Comparison of ENCODE assay signal across 15 cellular contexts in genomic region chr11:56172256-56172835, GRCh38. TPM values are rescaled to one million over a fixed set of nuclear protein-coding genes. Genes with fewer than 3 reads are reported as not detected.
A peak's percentile ranks its signal among the peaks of the same experiment; 100 is the strongest.
DNase-seq lines count a peak whose midpoint lies in the region; ATAC-seq and TF ChIP-seq lines count a peak whose summit lies in the region.
"Had no signal": no experiment of that assay in that cellular context is flagged by ENCODE, and none has a peak within 500 bp of the region (broad histone marks: within the 10 kb centered on the region; RNA-seq: fewer than 3 reads in every experiment).

No MANE protein-coding gene starts in this region.

- no peaks in the 10 kb centered on the region for H3K36me3 Mint-ChIP-seq in activated T-cell treated with anti-CD3 and anti-CD28 coated beads, Interleukin-2, amount 50 U/mL, for 72 hours (ENCODE audit: insufficient read depth in 2 of 2)
- H3K36me3 Mint-ChIP-seq in activated T-cell treated with anti-CD3 and anti-CD28 coated beads, Interleukin-2, amount 50 U/mL, for 4 hours (ENCODE audit: insufficient read depth), result no peaks in the 10 kb centered on the region
- no peaks in the 10 kb centered on the region for H3K36me3 Mint-ChIP-seq in progenitor cell of endocrine pancreas (ENCODE audit: insufficient read depth)
- H3K36me3 Mint-ChIP-seq: CD4-positive, CD25-positive, alpha-beta regulatory T cell had no signal

- no peak for DNase-seq in activated T-cell treated with anti-CD3 and anti-CD28 coated beads, Interleukin-2, amount 50 U/mL, for 72 hours
- DNase-seq in activated T-cell treated with anti-CD3 and anti-CD28 coated beads, Interleukin-2, amount 50 U/mL, for 4 hours, result no peak
- peak; percentile 23 for DNase-seq in colonic mucosa
- peak in 1 of 3 donors; percentile 35 for DNase-seq in mucosa of descending colon
- DNase-seq in progenitor cell of endocrine pancreas (ENCODE audit: low spot score, unreplicated experiment), result no peak
- no peak for DNase-seq in middle frontal gyrus (ENCODE audit: extremely low spot score, low spot score)
- DNase-seq: ACHN; CD4-positive, CD25-positive, alpha-beta regulatory T cell; DND-41; GDM1 had no signal

- H3K27me3 ChIP-seq in colonic mucosa, result no peaks in the 10 kb centered on the region
- H3K27me3 ChIP-seq: BLaER1 treated with 17β-estradiol and CSF1 and Interleukin-3, amounts not matched to agents 10 nM and 100 nM had no signal

- no peaks in the 10 kb centered on the region for H3K36me3 ChIP-seq in colonic mucosa
- H3K36me3 ChIP-seq in mucosa of descending colon (ENCODE audit: low read depth), result no peaks in the 10 kb centered on the region
- H3K36me3 ChIP-seq: BLaER1 treated with 17β-estradiol and CSF1 and Interleukin-3, amounts not matched to agents 10 nM and 100 nM had no signal

- no peaks in the 10 kb centered on the region for H3K9me3 ChIP-seq in colonic mucosa
- H3K9me3 ChIP-seq in mucosa of descending colon, result no peaks in the 10 kb centered on the region
- H3K9me3 ChIP-seq: BLaER1 treated with 17β-estradiol and CSF1 and Interleukin-3, amounts not matched to agents 10 nM and 100 nM had no signal

- intact Hi-C loops in colonic mucosa (cut with DNase I) (no loop called here), mucosa of descending colon (cut with DNase I, micrococcal nuclease) (no loop called here)

- no peaks in the 10 kb centered on the region for H3K4me1 Mint-ChIP-seq in activated T-cell treated with anti-CD3 and anti-CD28 coated beads, Interleukin-2, amount 50 U/mL, for 72 hours (ENCODE audit: low read depth)
- no peaks in the 10 kb centered on the region for H3K4me1 Mint-ChIP-seq in activated T-cell treated with anti-CD3 and anti-CD28 coated beads, Interleukin-2, amount 50 U/mL, for 4 hours (ENCODE audit: low read depth)
- H3K4me1 Mint-ChIP-seq in progenitor cell of endocrine pancreas (ENCODE audit: low read depth), result peaks cover 10% of the 10 kb centered on the region
- H3K4me1 Mint-ChIP-seq: CD4-positive, CD25-positive, alpha-beta regulatory T cell had no signal

- peak overlapping the region; percentile 62 for H3K27ac Mint-ChIP-seq in activated T-cell treated with anti-CD3 and anti-CD28 coated beads, Interleukin-2, amount 50 U/mL, for 72 hours
- peak overlapping the region; percentile 0 for H3K27ac Mint-ChIP-seq in progenitor cell of endocrine pancreas
- H3K27ac Mint-ChIP-seq: CD4-positive, CD25-positive, alpha-beta regulatory T cell had no signal

- no peak overlapping the region for H3K4me3 ChIP-seq in colonic mucosa
- no peak overlapping the region for H3K4me3 ChIP-seq in mucosa of descending colon
- H3K4me3 ChIP-seq: BLaER1 treated with 17β-estradiol and CSF1 and Interleukin-3, amounts not matched to agents 10 nM and 100 nM had no signal

- peaks cover 3 to 14% of the 10 kb centered on the region in 2 donors for H3K9me3 Mint-ChIP-seq in activated T-cell treated with anti-CD3 and anti-CD28 coated beads, Interleukin-2, amount 50 U/mL, for 72 hours
- peaks cover 15% of the 10 kb centered on the region for H3K9me3 Mint-ChIP-seq in activated T-cell treated with anti-CD3 and anti-CD28 coated beads, Interleukin-2, amount 50 U/mL, for 4 hours
- H3K9me3 Mint-ChIP-seq in progenitor cell of endocrine pancreas (ENCODE audit: low read depth), result peaks cover 10% of the 10 kb centered on the region

- H3K27me3 Mint-ChIP-seq in activated T-cell treated with anti-CD3 and anti-CD28 coated beads, Interleukin-2, amount 50 U/mL, for 72 hours (ENCODE audit: low read depth), result no peaks in the 10 kb centered on the region
- H3K27me3 Mint-ChIP-seq in activated T-cell treated with anti-CD3 and anti-CD28 coated beads, Interleukin-2, amount 50 U/mL, for 4 hours (ENCODE audit: low read depth), result no peaks in the 10 kb centered on the region
- no peaks in the 10 kb centered on the region for H3K27me3 Mint-ChIP-seq in progenitor cell of endocrine pancreas
- H3K27me3 Mint-ChIP-seq: CD4-positive, CD25-positive, alpha-beta regulatory T cell had no signal

- no peak overlapping the region for H3K27ac ChIP-seq in colonic mucosa
- H3K27ac ChIP-seq: 22Rv1; BLaER1 treated with 17β-estradiol and CSF1 and Interleukin-3, amounts not matched to agents 10 nM and 100 nM had no signal

- no peak for TF ChIP-seq CTCF in colonic mucosa (IDR thresholded peaks at IDR 0.05)
- no peak for TF ChIP-seq CTCF in mucosa of descending colon (IDR thresholded peaks at IDR 0.05)
- no peak for TF ChIP-seq CTCF in progenitor cell of endocrine pancreas (IDR thresholded peaks at IDR 0.05; ENCODE audit: unreplicated experiment)

- H3K4me1 ChIP-seq in colonic mucosa (no peaks in the 10 kb centered on the region), mucosa of descending colon (ENCODE audit: low read depth) (no peaks in the 10 kb centered on the region)
- H3K4me1 ChIP-seq: BLaER1 treated with 17β-estradiol and CSF1 and Interleukin-3, amounts not matched to agents 10 nM and 100 nM had no signal

- ATAC-seq in activated T-cell treated with anti-CD3 and anti-CD28 coated beads, Interleukin-2, amount 50 U/mL, for 72 hours (replicated peaks in 1 of 2), result no peak
- ATAC-seq in activated T-cell treated with anti-CD3 and anti-CD28 coated beads, Interleukin-2, amount 50 U/mL, for 4 hours, result no peak
- ATAC-seq in mucosa of descending colon (peak; percentile 74), GM18498 (IDR thresholded peaks at IDR 0.05; ENCODE audit: unreplicated experiment) (no peak), GM19035 (IDR thresholded peaks at IDR 0.05; ENCODE audit: unreplicated experiment) (no peak)

- H3K9ac ChIP-seq in colonic mucosa (ENCODE audit: low read depth in 2 of 2, low read length in 2 of 2), result no peak overlapping the region
- H3K9ac ChIP-seq: BLaER1 treated with 17β-estradiol and CSF1 and Interleukin-3, amounts not matched to agents 10 nM and 100 nM had no signal

- no peak overlapping the region for H3K4me3 Mint-ChIP-seq in activated T-cell treated with anti-CD3 and anti-CD28 coated beads, Interleukin-2, amount 50 U/mL, for 72 hours
- no peak overlapping the region for H3K4me3 Mint-ChIP-seq in activated T-cell treated with anti-CD3 and anti-CD28 coated beads, Interleukin-2, amount 50 U/mL, for 4 hours
- no peak overlapping the region for H3K4me3 Mint-ChIP-seq in progenitor cell of endocrine pancreas (ENCODE audit: low read depth)
- H3K4me3 Mint-ChIP-seq: CD4-positive, CD25-positive, alpha-beta regulatory T cell had no signal

RNA-seq across cellular contexts. Expression of gene OR5J2, which starts 4.1 kb away (rescaled TPM):
- not detected for total RNA-seq in activated T-cell treated with anti-CD3 and anti-CD28 coated beads, Interleukin-2, amount 50 U/mL, for 72 hours
- not detected for total RNA-seq in activated T-cell treated with anti-CD3 and anti-CD28 coated beads, Interleukin-2, amount 50 U/mL, for 4 hours
- total RNA-seq in colonic mucosa (not detected), mucosa of descending colon (not detected), progenitor cell of endocrine pancreas (not detected in 2 replicates)
- total RNA-seq: CD4-positive, CD25-positive, alpha-beta regulatory T cell; HT1080 had no signal

RNA-seq across cellular contexts. Expression of gene OR8K5, which starts 12.2 kb away (rescaled TPM):
- total RNA-seq in activated T-cell treated with anti-CD3 and anti-CD28 coated beads, Interleukin-2, amount 50 U/mL, for 72 hours, result not detected
- not detected for total RNA-seq in activated T-cell treated with anti-CD3 and anti-CD28 coated beads, Interleukin-2, amount 50 U/mL, for 4 hours
- total RNA-seq in colonic mucosa, result not detected
- total RNA-seq in mucosa of descending colon, result not detected
- total RNA-seq in progenitor cell of endocrine pancreas, result not detected in 2 replicates
- total RNA-seq: CD4-positive, CD25-positive, alpha-beta regulatory T cell; HT1080 had no signal

RNA-seq across cellular contexts. Expression of gene OR8J3, which starts 32.3 kb away (rescaled TPM):
- total RNA-seq in activated T-cell treated with anti-CD3 and anti-CD28 coated beads, Interleukin-2, amount 50 U/mL, for 72 hours, result not detected
- total RNA-seq in activated T-cell treated with anti-CD3 and anti-CD28 coated beads, Interleukin-2, amount 50 U/mL, for 4 hours, result not detected
- total RNA-seq in colonic mucosa (not detected), mucosa of descending colon (not detected), progenitor cell of endocrine pancreas (not detected in 2 replicates)
- total RNA-seq: CD4-positive, CD25-positive, alpha-beta regulatory T cell; HT1080 had no signal

RNA-seq across cellular contexts. Expression of gene OR8H3, which starts 50.2 kb away (rescaled TPM):
- total RNA-seq in activated T-cell treated with anti-CD3 and anti-CD28 coated beads, Interleukin-2, amount 50 U/mL, for 72 hours, result not detected
- total RNA-seq in activated T-cell treated with anti-CD3 and anti-CD28 coated beads, Interleukin-2, amount 50 U/mL, for 4 hours, result not detected
- total RNA-seq in colonic mucosa (not detected), mucosa of descending colon (not detected), progenitor cell of endocrine pancreas (not detected in 2 replicates)
- total RNA-seq: CD4-positive, CD25-positive, alpha-beta regulatory T cell; HT1080 had no signal
